In the genomic region with DNA sequence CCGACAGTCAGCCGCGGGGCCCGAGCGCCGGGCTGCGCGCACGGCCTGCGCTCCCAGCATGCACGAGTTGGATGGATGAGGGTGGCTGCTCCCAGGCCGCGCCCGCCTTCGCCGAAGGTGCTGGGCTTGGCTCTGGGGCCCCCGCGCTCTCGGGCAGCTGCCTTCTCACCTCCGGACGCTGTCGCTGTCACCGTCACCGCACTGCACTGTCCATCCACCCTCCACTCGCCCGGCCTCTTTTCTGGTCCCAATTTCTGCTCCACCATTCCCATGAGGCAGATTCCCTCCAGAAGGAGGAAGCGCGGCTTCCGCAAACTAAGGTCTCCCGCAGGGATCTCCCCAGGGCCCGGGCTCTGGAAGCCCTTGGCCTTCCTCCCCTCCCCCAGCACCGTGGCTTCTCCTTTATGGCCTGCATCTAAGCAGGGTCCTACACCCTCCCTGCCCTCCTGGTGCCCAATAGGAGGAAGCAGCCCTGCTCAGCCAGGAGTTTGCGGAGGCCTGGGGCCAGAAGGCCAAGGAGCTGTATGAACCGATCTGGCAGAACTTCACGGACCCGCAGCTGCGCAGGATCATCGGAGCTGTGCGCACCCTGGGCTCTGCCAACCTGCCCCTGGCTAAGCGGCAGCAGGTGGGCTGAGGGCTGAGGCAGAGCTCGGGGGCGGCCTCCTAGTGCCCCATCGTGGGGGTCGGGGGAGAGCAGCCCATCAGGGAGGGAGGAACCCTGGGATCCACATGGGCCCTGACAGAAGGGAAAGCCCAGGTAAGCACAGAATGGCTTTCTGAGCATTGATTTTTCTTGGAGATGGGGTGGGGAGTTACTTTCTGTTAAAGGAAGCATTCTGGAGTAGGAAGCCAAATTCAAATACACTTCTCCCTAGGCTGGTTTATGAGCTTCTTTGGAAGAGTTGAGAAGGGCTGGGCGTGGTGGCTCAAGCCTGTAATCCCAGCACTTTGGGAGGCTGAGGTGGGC, we compare ENCODE assay signal across 1 cellular context.
TF ChIP-seq lines count a peak whose summit lies in the region.

No MANE protein-coding gene starts in this region.

TF ChIP-seq in GM12878, 131 proteins besides CTCF, POLR2A, EP300 and RAD21:
- no peak for TF ChIP-seq RB1 (IDR thresholded peaks at IDR 0.05; ENCODE audit: borderline replicate concordance)
- peak; percentile 71 for TF ChIP-seq HDAC6 (IDR thresholded peaks at IDR 0.05; ENCODE audit: unreplicated experiment)
